In genomic region chr3:14147063-14147435, GRCh38 we compare ENCODE assay signal across 1 cellular context.
TF ChIP-seq lines count a peak whose summit lies in the region.

No MANE protein-coding gene starts in this region.

TF ChIP-seq in HepG2, 621 proteins besides CTCF, POLR2A, EP300 and RAD21:
- no peak for TF ChIP-seq SRF (IDR thresholded peaks at IDR 0.05; ENCODE audit: low read depth, low read length)
- no peak for TF ChIP-seq TFDP1 (CRISPR knock-in tag; IDR thresholded peaks at IDR 0.05; ENCODE audit: borderline replicate concordance)
- no peak for TF ChIP-seq ZFAT (CRISPR knock-in tag; conservative IDR thresholded peaks at IDR 0.05)
- TF ChIP-seq ZNF225 (CRISPR knock-in tag; IDR thresholded peaks at IDR 0.05), result no peak
- no peak for TF ChIP-seq JUN (CRISPR knock-in tag; IDR thresholded peaks at IDR 0.05)
- no peak for TF ChIP-seq ZBED4 (CRISPR knock-in tag; IDR thresholded peaks at IDR 0.05; ENCODE audit: borderline replicate concordance)
